In the genomic region with DNA sequence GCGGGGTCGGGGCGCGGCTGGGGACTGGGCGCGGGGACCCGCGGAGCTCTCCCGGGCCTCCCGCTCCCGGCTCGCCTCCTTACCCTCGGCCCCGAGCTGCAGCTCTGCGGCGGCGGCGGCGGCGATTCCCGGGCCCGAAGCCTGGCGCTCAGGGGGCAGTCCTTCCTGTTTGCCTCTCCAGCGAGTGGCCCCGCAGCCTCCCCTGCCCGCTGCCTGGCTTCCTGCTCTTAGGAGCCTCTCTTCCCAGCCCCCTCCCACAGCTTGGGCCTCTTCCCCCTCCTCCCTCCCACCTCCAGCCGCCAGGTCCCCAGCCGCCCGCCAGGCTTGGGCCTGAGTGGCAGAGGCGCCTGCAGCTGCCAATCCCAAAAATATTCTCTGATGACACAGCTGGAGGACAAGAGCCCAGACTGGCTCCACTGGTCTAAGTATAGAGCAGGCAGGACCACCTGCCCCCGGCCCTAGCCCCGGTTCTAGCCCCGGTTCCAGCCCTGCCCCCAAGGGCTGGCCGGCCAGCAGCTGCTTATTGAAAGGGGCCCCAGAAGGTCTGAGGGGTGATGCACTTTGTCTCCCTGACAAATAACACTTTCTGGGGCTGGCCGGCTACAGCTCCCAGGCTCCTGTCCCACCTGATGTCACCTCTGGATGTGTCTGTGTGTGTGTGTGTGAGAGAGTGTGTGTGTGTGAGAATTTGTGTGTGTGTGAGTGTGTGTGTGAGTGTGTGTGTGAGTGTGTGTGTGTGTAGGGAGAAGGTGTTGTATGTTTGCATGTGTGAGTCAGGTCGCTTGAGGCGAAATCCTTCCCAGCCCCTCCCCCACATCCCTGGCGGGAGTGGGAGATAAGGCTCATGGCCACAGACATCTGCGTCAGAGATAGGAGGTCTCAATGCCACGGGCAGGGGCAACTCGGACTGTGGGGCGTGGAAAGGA, we compare ENCODE assay signal across 8 cellular contexts. TPM values are rescaled to one million over a fixed set of nuclear protein-coding genes. Genes with fewer than 3 reads are reported as not detected.
DNase-seq lines count a peak whose midpoint lies in the region; ATAC-seq and TF ChIP-seq lines count a peak whose summit lies in the region.

Gene OBSL1 (minus strand): TSS at position 229 of the 926 bp plus-strand sequence. CDS start 307 bp downstream, outside the sequence.

- WGBS in GM23248 (ENCODE audit: low coverage in 1 of 2, low lambda C conversion rate in 2 of 2, missing lambda C conversion rate in 2 of 2), 2 experiments, result 10 to 19% methylated on average over 12 to 38 of the region's 42 CpGs
- WGBS in body of pancreas, 2 donors, result 6 to 7% methylated on average over 18 to 32 of the region's 42 CpGs
- WGBS in prostate gland, result 8% methylated on average over 34 of the region's 42 CpGs

- ATAC-seq in body of pancreas, result peak; percentile 78
- ATAC-seq in GM19463 (IDR thresholded peaks at IDR 0.05; ENCODE audit: unreplicated experiment), result no peak

- H3K4me2 ChIP-seq in GM23248 (ENCODE audit: unreplicated experiment), result peak within 1 kb of the TSS; percentile 76

- peak in 2 of 7 experiments; percentile 6 to 10 for TF ChIP-seq CTCF in body of pancreas (IDR thresholded peaks at IDR 0.05)
- TF ChIP-seq CTCF in prostate gland (IDR thresholded peaks at IDR 0.05), result no peak

- H3K9me2 ChIP-seq in GM23248 (ENCODE audit: insufficient read depth), result no peaks in the 10 kb centered on the region

- in situ Hi-C loops in GM23248 (cut with MboI), result no loop called here

- peaks cover 15% of the 10 kb centered on the region; the same call in 1 of the 2 replicates for H3K79me2 ChIP-seq in GM23248 (ENCODE audit: insufficient read depth)

- DNase-seq in A172 (ENCODE audit: low spot score) (peak; percentile 70), GM23248 (peak; percentile 72), NCI-H526 treated with DMSO at 0.1 percent for 48 hours (lab: John Stamatoyannopoulos, UW) (peak; percentile 56), body of pancreas (peak; percentile 82 to 93 (median 88)), hypothalamus (lab: John Stamatoyannopoulos, UW) (peak in 37 of 51 donors; percentile 5 to 73 (median 42)), prostate gland (ENCODE audit: low spot score) (peak; percentile 57), NK-92 (lab: John Stamatoyannopoulos, UW; ENCODE audit: unreplicated experiment) (no peak)

- no peaks in the 10 kb centered on the region for H3K36me3 ChIP-seq in GM23248 (ENCODE audit: low read depth)
- H3K36me3 ChIP-seq in body of pancreas (replicated peaks in 1 of 2; ENCODE audit: insufficient read depth in 1 of 2, low read depth in 2 of 2), result no peaks in the 10 kb centered on the region
- H3K36me3 ChIP-seq in prostate gland, result no peaks in the 10 kb centered on the region

- no peaks in the 10 kb centered on the region for H3K27me3 ChIP-seq in GM23248 (replicated peaks; ENCODE audit: insufficient read depth)
- H3K27me3 ChIP-seq in body of pancreas, result no peaks in the 10 kb centered on the region
- H3K27me3 ChIP-seq in prostate gland (replicated peaks; ENCODE audit: insufficient read depth), result no peaks in the 10 kb centered on the region

- H3K4me1 ChIP-seq in GM23248 (ENCODE audit: insufficient read depth) (peaks cover 6% of the 10 kb centered on the region; the same call in 1 of the 2 replicates), body of pancreas (peaks cover 32% of the 10 kb centered on the region), prostate gland (replicated peaks) (no peaks in the 10 kb centered on the region)

- no peaks in the 10 kb centered on the region for H3K9me3 ChIP-seq in GM23248 (ENCODE audit: low read depth)
- no peaks in the 10 kb centered on the region for H3K9me3 ChIP-seq in body of pancreas
- no peaks in the 10 kb centered on the region for H3K9me3 ChIP-seq in prostate gland

- peak; percentile 17 to 70 (median 63) for TF ChIP-seq POLR2A in body of pancreas (IDR thresholded peaks at IDR 0.05)
- no peak for TF ChIP-seq POLR2A in prostate gland (IDR thresholded peaks at IDR 0.05)

- no peaks in the 10 kb centered on the region for H4K20me1 ChIP-seq in GM23248 (ENCODE audit: insufficient read depth)

- intact Hi-C loops in body of pancreas (cut with DNase I) (no loop called here), prostate gland (cut with DNase I) (no loop called here)

- peak within 1 kb of the TSS; percentile 80 for H2AFZ ChIP-seq in GM23248

- H3K9ac ChIP-seq in GM23248, result peak within 1 kb of the TSS; percentile 82

- H3K4me3 ChIP-seq in GM23248, result peak within 1 kb of the TSS; percentile 79
- H3K4me3 ChIP-seq in body of pancreas, result peak within 1 kb of the TSS; percentile 39 to 56
- peak within 1 kb of the TSS; percentile 63 to 78 for H3K4me3 ChIP-seq in prostate gland

- no peaks in the 10 kb centered on the region for H3F3A ChIP-seq in GM23248 (ENCODE audit: insufficient read depth)

- H3K27ac ChIP-seq in GM23248 (peak within 1 kb of the TSS; percentile 23; the same call in 1 of the 2 replicates), body of pancreas (peak within 1 kb of the TSS; percentile 65 to 91 (median 86)), prostate gland (peak within 1 kb of the TSS; percentile 77 to 88)

RNA-seq across cellular contexts. Expression of gene OBSL1, which starts in this region (rescaled TPM):
- total RNA-seq in A172 (2014; rRNA removed; shearing (Covaris generic)), result 119 and 130 TPM in 2 replicates
- total RNA-seq in GM23248 (2014; rRNA removed; shearing (Covaris generic)), result 68.7 and 84.9 TPM in 2 replicates
- 12.8 and 13.8 TPM in 2 replicates for polyA plus RNA-seq in GM23248 (2016; fragmentation: Nextera tagmentation; extraction: Ambion mirVana)
- total RNA-seq in body of pancreas, result 100 to 1,000 TPM; 119 to 185 TPM
- 100 to 1,000 TPM; 142 to 330 TPM for total RNA-seq in prostate gland

Comparison
In these comparisons a context has a peak if more than half of its experiments do, and no peak if none do; other contexts are left out.
1. H3K27ac ChIP-seq: peak in every context shown above with its lines; median percentile 86 in body of pancreas; 82 in prostate gland; 23 in GM23248.